9 cellular contexts compared by ENCODE assay signal in genomic region chr1:198756470-198756869, GRCh38.
DNase-seq lines count a peak whose midpoint lies in the region; ATAC-seq, FAIRE-seq and TF ChIP-seq lines count a peak whose summit lies in the region.
"Had no signal": no experiment of that assay in that cellular context is flagged by ENCODE, and none has a peak within 500 bp of the region (broad histone marks: within the 10 kb centered on the region; RNA-seq: fewer than 3 reads in every experiment).

No MANE protein-coding gene starts in this region.

- H3K4me1 Mint-ChIP-seq in activated CD4-positive, alpha-beta T cell treated with anti-CD3 and anti-CD28 coated beads, Interleukin-2, amount 10 ng/mL, durations not matched to agents 7 days and 5 days: peaks cover 8% of the 10 kb centered on the region

- TF ChIP-seq EP300 in gastroesophageal sphincter (IDR thresholded peaks at IDR 0.05): no peak

- H3K36me3 ChIP-seq in BE2C (no peaks in the 10 kb centered on the region), HEK293 (ENCODE audit: control insufficient read depth in 2 of 2, insufficient read depth in 1 of 2, low read length in 2 of 2) (no peaks in the 10 kb centered on the region), gastroesophageal sphincter (no peaks in the 10 kb centered on the region)
- H3K36me3 ChIP-seq: SJSA1 had no signal

- no peak overlapping the region for H3K27ac ChIP-seq in HEK293 (ENCODE audit: extremely low read depth, low read depth, low read length)
- no peak overlapping the region for H3K27ac ChIP-seq in caudate nucleus (ENCODE audit: low read depth, low read length)
- H3K27ac ChIP-seq in gastroesophageal sphincter: no peak overlapping the region
- H3K27ac ChIP-seq: SJSA1 had no signal

- peak; percentile 26; the same call in 1 of the 2 replicates for TF ChIP-seq CTCF in BE2C (IDR thresholded peaks at IDR 0.05; ENCODE audit: low read depth, low read length)
- no peak for TF ChIP-seq CTCF in HEK293 (tag by site-specific recombination; IDR thresholded peaks at IDR 0.05)
- TF ChIP-seq CTCF in gastroesophageal sphincter (IDR thresholded peaks at IDR 0.05): peak in 1 of 4 experiments; percentile 40

- no peaks in the 10 kb centered on the region for H3K9me3 Mint-ChIP-seq in activated CD4-positive, alpha-beta T cell treated with anti-CD3 and anti-CD28 coated beads, Interleukin-2, amount 10 ng/mL, durations not matched to agents 7 days and 5 days

- no peak overlapping the region for H3K27ac Mint-ChIP-seq in activated CD4-positive, alpha-beta T cell treated with anti-CD3 and anti-CD28 coated beads, Interleukin-2, amount 10 ng/mL, durations not matched to agents 7 days and 5 days

- H3K4me1 ChIP-seq in BE2C (no peaks in the 10 kb centered on the region), HEK293 (ENCODE audit: control insufficient read depth, insufficient read depth, low read length) (no peaks in the 10 kb centered on the region), gastroesophageal sphincter (no peaks in the 10 kb centered on the region)
- H3K4me1 ChIP-seq: SJSA1 had no signal

- FAIRE-seq in TTC549 (lab: Jason Lieb, UNC): peak; percentile 93

- no peak for ATAC-seq in gastroesophageal sphincter

- H3K9me3 ChIP-seq in BE2C: no peaks in the 10 kb centered on the region
- no peaks in the 10 kb centered on the region for H3K9me3 ChIP-seq in HEK293 (ENCODE audit: control insufficient read depth, insufficient read depth, low read depth, low read length)
- no peaks in the 10 kb centered on the region for H3K9me3 ChIP-seq in gastroesophageal sphincter
- H3K9me3 ChIP-seq: SJSA1 had no signal

- no peak overlapping the region for H3K4me3 ChIP-seq in BE2C (ENCODE audit: low read depth, low read length)
- H3K4me3 ChIP-seq in HEK293 (ENCODE audit: low read depth, low read length): no peak overlapping the region
- H3K4me3 ChIP-seq in gastroesophageal sphincter: no peak overlapping the region
- H3K4me3 ChIP-seq: SJSA1 had no signal

- peaks cover 47% of the 10 kb centered on the region for H3K36me3 Mint-ChIP-seq in activated CD4-positive, alpha-beta T cell treated with anti-CD3 and anti-CD28 coated beads, Interleukin-2, amount 10 ng/mL, durations not matched to agents 7 days and 5 days (ENCODE audit: low read depth)

- CTCF ChIA-PET in HEK293 (lab: Yijun Ruan, JAX): interaction anchor here (0.6 to 2.7 kb wide), 12 partner anchors 9 to 947 kb away, joined by 3 to 18 read pairs (median 5); no protein-coding TSS in a partner anchor
- CTCF ChIA-PET in activated CD4-positive, alpha-beta T cell treated with anti-CD3 and anti-CD28 coated beads, Interleukin-2, amount 10 ng/mL, durations not matched to agents 7 days and 5 days (lab: Charles Lee): no interaction called here

- H3K27me3 ChIP-seq in BE2C (no peaks in the 10 kb centered on the region), gastroesophageal sphincter (no peaks in the 10 kb centered on the region)
- H3K27me3 ChIP-seq: SJSA1 had no signal

- POLR2A ChIA-PET in HEK293 (lab: Yijun Ruan, JAX): no interaction called here
- POLR2A ChIA-PET in activated CD4-positive, alpha-beta T cell treated with anti-CD3 and anti-CD28 coated beads, Interleukin-2, amount 10 ng/mL, durations not matched to agents 7 days and 5 days (lab: Charles Lee): no interaction called here

- DNase-seq in BE2C (no peak), kidney tubule cell (ENCODE audit: low spot score) (peak; percentile 23), caudate nucleus (lab: John Stamatoyannopoulos, UW) (no peak)
- no peak for DNase-seq in activated CD4-positive, alpha-beta T cell treated with anti-CD3 and anti-CD28 coated beads, Interleukin-2, amount 10 ng/mL, durations not matched to agents 7 days and 5 days
- DNase-seq in activated CD4-positive, CD25-positive, alpha-beta regulatory T cell treated with anti-CD3 and anti-CD28 coated beads, Interleukin-2, amount 50 U/mL, for 72 hours: no peak

- no peak overlapping the region for H3K4me3 Mint-ChIP-seq in activated CD4-positive, alpha-beta T cell treated with anti-CD3 and anti-CD28 coated beads, Interleukin-2, amount 10 ng/mL, durations not matched to agents 7 days and 5 days

- no peak for TF ChIP-seq POLR2A in gastroesophageal sphincter (IDR thresholded peaks at IDR 0.05)

- no peaks in the 10 kb centered on the region for H3K27me3 Mint-ChIP-seq in activated CD4-positive, alpha-beta T cell treated with anti-CD3 and anti-CD28 coated beads, Interleukin-2, amount 10 ng/mL, durations not matched to agents 7 days and 5 days

TF ChIP-seq in HEK293, 187 proteins besides CTCF, POLR2A, EP300 and RAD21:
- TF ChIP-seq ZNF488 (tag by site-specific recombination; IDR thresholded peaks at IDR 0.05) (no peak), ZNF26 (tag by site-specific recombination; IDR thresholded peaks at IDR 0.05) (no peak), HOXA7 (CRISPR knock-in tag; IDR thresholded peaks at IDR 0.05; ENCODE audit: borderline replicate concordance) (no peak), ZNF335 (tag by site-specific recombination; conservative IDR thresholded peaks at IDR 0.05) (no peak), ZNF654 (tag by site-specific recombination; IDR thresholded peaks at IDR 0.05; ENCODE audit: low read depth) (peak; percentile 52), ZNF664 (tag by site-specific recombination; IDR thresholded peaks at IDR 0.05) (peak; percentile 24; the same call in 1 of the 2 replicates), ZBTB11 (tag by site-specific recombination; conservative IDR thresholded peaks at IDR 0.05; ENCODE audit: low read depth) (no peak), ELK4 (IDR thresholded peaks at IDR 0.05; ENCODE audit: borderline replicate concordance, low read depth, low read length) (no peak), ZNF211 (tag by site-specific recombination; IDR thresholded peaks at IDR 0.05; ENCODE audit: low read depth) (no peak), ZNF558 (tag by site-specific recombination; IDR thresholded peaks at IDR 0.05) (no peak), OVOL3 (tag by site-specific recombination; IDR thresholded peaks at IDR 0.05) (no peak), GLIS2 (tag by site-specific recombination; IDR thresholded peaks at IDR 0.05) (no peak)
